ENCODE assay signal across 9 cellular contexts in the genomic region with DNA sequence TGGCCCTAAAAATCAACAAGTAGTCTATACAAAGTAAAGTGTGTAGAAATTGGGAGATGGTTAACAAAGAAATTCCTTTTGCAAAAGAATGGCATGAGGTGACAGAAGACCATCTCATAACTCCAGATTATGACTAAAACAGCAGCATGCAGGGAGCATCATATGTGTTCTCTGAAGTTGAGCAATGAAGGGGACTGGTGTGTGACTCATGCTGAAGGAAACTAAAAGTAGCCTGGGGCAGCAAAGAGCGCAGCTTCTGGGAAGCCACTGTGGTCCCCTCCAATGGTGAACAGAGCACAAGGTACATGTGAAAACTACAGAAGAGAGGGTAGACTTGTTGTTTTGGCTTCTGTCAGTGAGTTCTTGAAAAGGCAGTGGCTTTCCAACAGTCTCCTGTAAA.
A peak's percentile ranks its signal among the peaks of the same experiment; 100 is the strongest.
DNase-seq lines count a peak whose midpoint lies in the region; ATAC-seq and TF ChIP-seq lines count a peak whose summit lies in the region.
"Had no signal": no experiment of that assay in that cellular context is flagged by ENCODE, and none has a peak within 500 bp of the region (broad histone marks: within the 10 kb centered on the region; RNA-seq: fewer than 3 reads in every experiment).

No MANE protein-coding gene starts in this region.

- no peak overlapping the region for H3K27ac ChIP-seq in lung (ENCODE audit: low read depth in 1 of 2, low read length in 1 of 2)
- H3K27ac ChIP-seq: Peyer's patch had no signal

- H3K4me3 Mint-ChIP-seq in activated naive CD8-positive, alpha-beta T cell treated with anti-CD3 and anti-CD28 coated beads, Interleukin-2, amount 10 ng/mL, durations not matched to agents 7 days and 5 days = no peak overlapping the region
- no peak overlapping the region for H3K4me3 Mint-ChIP-seq in type B pancreatic cell

- no peaks in the 10 kb centered on the region for H3K27me3 Mint-ChIP-seq in activated naive CD8-positive, alpha-beta T cell treated with anti-CD3 and anti-CD28 coated beads, Interleukin-2, amount 10 ng/mL, durations not matched to agents 7 days and 5 days
- H3K27me3 Mint-ChIP-seq in type B pancreatic cell = no peaks in the 10 kb centered on the region

- POLR2A ChIA-PET in activated naive CD8-positive, alpha-beta T cell treated with anti-CD3 and anti-CD28 coated beads, Interleukin-2, amount 10 ng/mL, durations not matched to agents 7 days and 5 days (lab: Charles Lee) = no interaction called here

- H3K4me1 ChIP-seq in lung (ENCODE audit: control insufficient read depth in 2 of 2, insufficient read depth in 2 of 2, low read length in 2 of 2) = no peaks in the 10 kb centered on the region
- H3K4me1 ChIP-seq: Peyer's patch had no signal

- no peak overlapping the region for H3K27ac Mint-ChIP-seq in activated naive CD8-positive, alpha-beta T cell treated with anti-CD3 and anti-CD28 coated beads, Interleukin-2, amount 10 ng/mL, durations not matched to agents 7 days and 5 days
- H3K27ac Mint-ChIP-seq in type B pancreatic cell = no peak overlapping the region

- no peaks in the 10 kb centered on the region for H3K27me3 ChIP-seq in lung (ENCODE audit: control insufficient read depth, insufficient read depth)
- H3K27me3 ChIP-seq: Peyer's patch had no signal

- peaks cover 1% of the 10 kb centered on the region for H3K36me3 Mint-ChIP-seq in activated naive CD8-positive, alpha-beta T cell treated with anti-CD3 and anti-CD28 coated beads, Interleukin-2, amount 10 ng/mL, durations not matched to agents 7 days and 5 days
- no peaks in the 10 kb centered on the region for H3K36me3 Mint-ChIP-seq in type B pancreatic cell

- ATAC-seq in HG02870 (IDR thresholded peaks at IDR 0.05; ENCODE audit: unreplicated experiment) = peak; percentile 67
- ATAC-seq in activated naive CD8-positive, alpha-beta T cell treated with anti-CD3 and anti-CD28 coated beads, Interleukin-2, amount 10 ng/mL, durations not matched to agents 7 days and 5 days (ENCODE audit: low read depth) = peak; percentile 63
- ATAC-seq in lung (ENCODE audit: insufficient read depth, low FRiP score) = peak; percentile 74
- ATAC-seq in GM21529 (IDR thresholded peaks at IDR 0.05; ENCODE audit: unreplicated experiment) = no peak
- no peak for ATAC-seq in GM21526 (IDR thresholded peaks at IDR 0.05; ENCODE audit: low FRiP score, unreplicated experiment)

- peaks cover 3% of the 10 kb centered on the region for H3K4me1 Mint-ChIP-seq in activated naive CD8-positive, alpha-beta T cell treated with anti-CD3 and anti-CD28 coated beads, Interleukin-2, amount 10 ng/mL, durations not matched to agents 7 days and 5 days
- no peaks in the 10 kb centered on the region for H3K4me1 Mint-ChIP-seq in type B pancreatic cell (ENCODE audit: unreplicated experiment)

- TF ChIP-seq CTCF in lung (IDR thresholded peaks at IDR 0.05; ENCODE audit: control extremely low read depth, extremely low read depth) (no peak), type B pancreatic cell (conservative IDR thresholded peaks at IDR 0.05) (no peak)

- no peaks in the 10 kb centered on the region for H3K36me3 ChIP-seq in lung (ENCODE audit: control insufficient read depth in 2 of 2, insufficient read depth in 2 of 2, low read length in 2 of 2)
- H3K36me3 ChIP-seq: Peyer's patch had no signal

- DNase-seq in EL (peak; percentile 85), lung (ENCODE audit: low spot score) (no peak), type B pancreatic cell (ENCODE audit: extremely low spot score, unreplicated experiment) (no peak), NCI-H2081 treated with DMSO at 0.1 percent for 48 hours (lab: John Stamatoyannopoulos, UW) (no peak)
- no peak for DNase-seq in activated naive CD8-positive, alpha-beta T cell treated with anti-CD3 and anti-CD28 coated beads, Interleukin-2, amount 10 ng/mL, durations not matched to agents 7 days and 5 days
- DNase-seq: Peyer's patch had no signal

- H3K4me3 ChIP-seq in lung = no peak overlapping the region
- H3K4me3 ChIP-seq: Peyer's patch had no signal

- WGBS in lung, 2 donors = 95 to 100% methylated on average over 1 of the region's 1 CpG

- H3K9me3 Mint-ChIP-seq in activated naive CD8-positive, alpha-beta T cell treated with anti-CD3 and anti-CD28 coated beads, Interleukin-2, amount 10 ng/mL, durations not matched to agents 7 days and 5 days = no peaks in the 10 kb centered on the region
- H3K9me3 Mint-ChIP-seq in type B pancreatic cell = peaks cover 5% of the 10 kb centered on the region

- no peaks in the 10 kb centered on the region for H3K9me3 ChIP-seq in lung (ENCODE audit: control insufficient read depth in 2 of 2, insufficient read depth in 1 of 2, low read length in 1 of 2)
- H3K9me3 ChIP-seq: Peyer's patch had no signal

Comparison
In these comparisons a context has a peak if more than half of its experiments do, and no peak if none do; other contexts are left out.
1. ATAC-seq: peak in HG02870 (single experiment), activated naive CD8-positive, alpha-beta T cell treated with anti-CD3 and anti-CD28 coated beads, Interleukin-2, amount 10 ng/mL, durations not matched to agents 7 days and 5 days (single experiment) and lung (single experiment); none in GM21529 (single experiment) and GM21526 (single experiment).